ENCODE assay signal across 9 cellular contexts in genomic region chr3:98733778-98734281, GRCh38. TPM values are rescaled to one million over a fixed set of nuclear protein-coding genes. Genes with fewer than 3 reads are reported as not detected.
DNase-seq lines count a peak whose midpoint lies in the region; ATAC-seq and TF ChIP-seq lines count a peak whose summit lies in the region.
"Had no signal": no experiment of that assay in that cellular context is flagged by ENCODE, and none has a peak within 500 bp of the region (broad histone marks: within the 10 kb centered on the region; RNA-seq: fewer than 3 reads in every experiment).

No MANE protein-coding gene starts in this region.

- DNase-seq in Calu3 (no peak), HFFc6 (no peak), globus pallidus (ENCODE audit: low spot score) (peak; percentile 19), progenitor cell of endocrine pancreas (ENCODE audit: low spot score, unreplicated experiment) (no peak), NCI-H1436 treated with DMSO at 0.1 percent for 48 hours (lab: John Stamatoyannopoulos, UW) (no peak)
- no peak for DNase-seq in stimulated activated CD4-positive, alpha-beta T cell treated with anti-CD3 and anti-CD28 coated beads, Interleukin-4, amount 100 ng/mL, for 24 hours

- peaks cover 19% of the 10 kb centered on the region for H3K36me3 Mint-ChIP-seq in Calu3 (ENCODE audit: insufficient read depth, unreplicated experiment)
- no peaks in the 10 kb centered on the region for H3K36me3 Mint-ChIP-seq in HFFc6 (ENCODE audit: low read depth)
- peaks cover 14% of the 10 kb centered on the region for H3K36me3 Mint-ChIP-seq in progenitor cell of endocrine pancreas (ENCODE audit: insufficient read depth)

- peaks cover 2% of the 10 kb centered on the region for H3K9me3 Mint-ChIP-seq in Calu3 (ENCODE audit: low read depth, unreplicated experiment)
- H3K9me3 Mint-ChIP-seq in HFFc6, result no peaks in the 10 kb centered on the region
- H3K9me3 Mint-ChIP-seq in progenitor cell of endocrine pancreas (ENCODE audit: low read depth), result peaks cover 4% of the 10 kb centered on the region

- H3K27ac Mint-ChIP-seq in Calu3 (ENCODE audit: unreplicated experiment) (no peak overlapping the region), HFFc6 (no peak overlapping the region), progenitor cell of endocrine pancreas (peak overlapping the region; percentile 96)

- H3K27me3 Mint-ChIP-seq in Calu3 (ENCODE audit: unreplicated experiment) (peaks cover 15% of the 10 kb centered on the region), HFFc6 (ENCODE audit: insufficient read depth) (peaks cover 52% of the 10 kb centered on the region), progenitor cell of endocrine pancreas (no peaks in the 10 kb centered on the region)

- no peak for TF ChIP-seq CTCF in Calu3 (IDR thresholded peaks at IDR 0.05; ENCODE audit: unreplicated experiment)
- no peak for TF ChIP-seq CTCF in HFFc6 (IDR thresholded peaks at IDR 0.05)
- no peak for TF ChIP-seq CTCF in VCaP (conservative IDR thresholded peaks at IDR 0.05)
- no peak for TF ChIP-seq CTCF in progenitor cell of endocrine pancreas (IDR thresholded peaks at IDR 0.05; ENCODE audit: unreplicated experiment)

- no peak for ATAC-seq in HG02840 (IDR thresholded peaks at IDR 0.05; ENCODE audit: low FRiP score, unreplicated experiment)

- H3K27ac ChIP-seq in VCaP, result peak overlapping the region; percentile 72

- intact Hi-C loops in Calu3 (cut with micrococcal nuclease; ENCODE audit: unreplicated experiment), result no loop called here

- BruUV-seq in Calu3 (replicated peaks; lab: Mats Ljungman, UMichigan), result no TSS peak

- CTCF ChIA-PET in Calu3 (lab: Charles Lee), result no interaction called here

- peaks cover 7% of the 10 kb centered on the region for H3K4me1 Mint-ChIP-seq in Calu3 (ENCODE audit: low read depth, unreplicated experiment)
- peaks cover 16% of the 10 kb centered on the region for H3K4me1 Mint-ChIP-seq in HFFc6 (ENCODE audit: low read depth)
- peaks cover 40% of the 10 kb centered on the region for H3K4me1 Mint-ChIP-seq in progenitor cell of endocrine pancreas (ENCODE audit: low read depth)

- H3K4me3 Mint-ChIP-seq in Calu3 (ENCODE audit: low read depth, unreplicated experiment) (peak overlapping the region; percentile 89), HFFc6 (peak overlapping the region; percentile 78), progenitor cell of endocrine pancreas (ENCODE audit: low read depth) (peak overlapping the region; percentile 97)

RNA-seq across cellular contexts. Expression of gene ST3GAL6, which starts 29.3 kb away (rescaled TPM):
- total RNA-seq in Calu3 (2022) (1.7 and 3.2 TPM in 2 replicates), progenitor cell of endocrine pancreas (46.8 and 49.2 TPM in 2 replicates)
- total RNA-seq in HFFc6 (2021; fragmentation: NEBNext Ultra II Directional; extraction: Animal tissue kit (Norgen Biotek cat#: 25700)), result not detected
- total RNA-seq: NCI-H460 had no signal

Comparison
In these comparisons a context has a peak if more than half of its experiments do, and no peak if none do; other contexts are left out.
1. RNA of gene ST3GAL6, which starts 29.3 kb away (total RNA-seq): 46.8 to 49.2 TPM in progenitor cell of endocrine pancreas; 1.7 to 3.2 TPM in Calu3 and not detected in HFFc6; every median in the first group is over 10 times any median in the second.
2. Peak in every context shown above with its lines, with median percentiles within 50 percentile points of each other: H3K4me3 Mint-ChIP-seq.